ENCODE assay signal across 21 cellular contexts in genomic region chr9:98189412-98189811, GRCh38.
"Had no signal": no experiment of that assay in that cellular context is flagged by ENCODE, and none has a peak within 500 bp of the region (broad histone marks: within the 10 kb centered on the region; RNA-seq: fewer than 3 reads in every experiment).

No MANE protein-coding gene starts in this region.

- H3K27me3 Mint-ChIP-seq: activated CD4-positive, alpha-beta memory T cell treated with anti-CD3 and anti-CD28 coated beads, Interleukin-2, amount 10 ng/mL, durations not matched to agents 7 days and 5 days; activated T-cell treated with anti-CD3 and anti-CD28 coated beads, Interleukin-2, amount 50 U/mL, for 24 hours; progenitor cell of endocrine pancreas had no signal

- H3K27ac Mint-ChIP-seq: activated CD4-positive, alpha-beta memory T cell treated with anti-CD3 and anti-CD28 coated beads, Interleukin-2, amount 10 ng/mL, durations not matched to agents 7 days and 5 days; nephron progenitor cell; T-helper 1 cell treated with Interleukin-12 subunit alpha and Interleukin-12 subunit beta and Interleukin-4 antibody, amounts not matched to agents 30 μg/mL and 1 μg/mL, for 36 hours had no signal

- H3K36me3 ChIP-seq: right atrium auricular region, suprapubic skin had no signal

- H3K9me3 ChIP-seq: body of pancreas, right atrium auricular region, suprapubic skin had no signal

- H3K4me3 ChIP-seq: body of pancreas, coronary artery, right atrium auricular region, skin epidermis, suprapubic skin had no signal

- ATAC-seq: body of pancreas, left ventricle myocardium superior had no signal

- H3K27ac ChIP-seq: body of pancreas, coronary artery, right atrium auricular region, skin epidermis, suprapubic skin had no signal

- DNase-seq: activated CD4-positive, alpha-beta memory T cell treated with anti-CD3 and anti-CD28 coated beads, Interleukin-2, amount 10 ng/mL, durations not matched to agents 7 days and 5 days; activated CD4-positive, alpha-beta T cell treated with anti-CD3 and anti-CD28 coated beads for 4 hours; activated effector memory CD4-positive, alpha-beta T cell treated with Interleukin-2 at 50 U/mL for 16 hours; activated naive CD4-positive, alpha-beta T cell treated with anti-CD3 and anti-CD28 coated beads, Interleukin-2, amount 50 U/mL, for 16 hours; activated T-cell treated with anti-CD3 and anti-CD28 coated beads, Interleukin-2, amount 50 U/mL, for 24 hours; amygdala; body of pancreas; caudate nucleus; effector CD8-positive, alpha-beta T cell; foreskin fibroblast; left ventricle myocardium superior; mesenchymal stem cell; nephron progenitor cell; stimulated activated CD4-positive, alpha-beta T cell treated with anti-CD3 and anti-CD28 coated beads, Interleukin-4, amount 100 ng/mL, for 24 hours; stimulated activated naive CD4-positive, alpha-beta T cell treated with Interleukin-2 at 50 U/mL for 16 hours had no signal

- H3K9me3 Mint-ChIP-seq: activated CD4-positive, alpha-beta memory T cell treated with anti-CD3 and anti-CD28 coated beads, Interleukin-2, amount 10 ng/mL, durations not matched to agents 7 days and 5 days; activated T-cell treated with anti-CD3 and anti-CD28 coated beads, Interleukin-2, amount 50 U/mL, for 24 hours; nephron progenitor cell; T-helper 1 cell treated with Interleukin-12 subunit alpha and Interleukin-12 subunit beta and Interleukin-4 antibody, amounts not matched to agents 30 μg/mL and 1 μg/mL, for 36 hours had no signal

- H3K27me3 ChIP-seq: body of pancreas, right atrium auricular region, suprapubic skin had no signal

- H3K4me3 Mint-ChIP-seq: activated CD4-positive, alpha-beta memory T cell treated with anti-CD3 and anti-CD28 coated beads, Interleukin-2, amount 10 ng/mL, durations not matched to agents 7 days and 5 days; activated T-cell treated with anti-CD3 and anti-CD28 coated beads, Interleukin-2, amount 50 U/mL, for 24 hours; nephron progenitor cell; T-helper 1 cell treated with Interleukin-12 subunit alpha and Interleukin-12 subunit beta and Interleukin-4 antibody, amounts not matched to agents 30 μg/mL and 1 μg/mL, for 36 hours had no signal
